9 cellular contexts compared by ENCODE assay signal in the genomic region with DNA sequence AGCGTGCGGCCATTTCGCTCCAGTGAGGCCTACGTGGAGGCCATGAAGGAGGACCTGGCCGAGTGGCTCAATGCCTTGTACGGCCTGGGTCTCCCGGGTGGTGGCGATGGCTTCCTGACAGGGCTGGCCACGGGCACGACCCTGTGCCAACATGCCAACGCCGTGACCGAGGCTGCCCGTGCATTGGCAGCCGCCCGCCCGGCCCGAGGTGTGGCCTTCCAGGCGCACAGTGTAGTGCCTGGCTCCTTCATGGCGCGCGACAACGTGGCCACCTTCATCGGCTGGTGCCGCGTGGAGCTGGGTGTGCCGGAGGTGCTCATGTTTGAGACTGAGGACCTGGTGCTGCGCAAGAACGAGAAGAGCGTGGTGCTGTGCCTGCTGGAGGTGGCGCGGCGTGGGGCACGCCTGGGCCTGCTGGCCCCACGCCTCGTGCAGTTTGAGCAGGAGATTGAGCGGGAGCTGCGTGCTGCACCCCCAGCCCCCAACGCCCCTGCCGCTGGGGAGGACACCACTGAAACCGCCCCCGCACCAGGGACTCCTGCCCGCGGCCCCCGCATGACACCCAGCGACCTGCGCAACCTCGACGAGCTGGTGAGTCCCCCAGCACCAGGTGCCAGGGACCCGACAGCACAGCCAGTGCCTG. TPM values are rescaled to one million over a fixed set of nuclear protein-coding genes. Genes with fewer than 3 reads are reported as not detected.
DNase-seq lines count a peak whose midpoint lies in the region; ATAC-seq and TF ChIP-seq lines count a peak whose summit lies in the region.
"Had no signal": no experiment of that assay in that cellular context is flagged by ENCODE, and none has a peak within 500 bp of the region (broad histone marks: within the 10 kb centered on the region; RNA-seq: fewer than 3 reads in every experiment).

No MANE protein-coding gene starts in this region.

- H3K9me3 ChIP-seq in A673 (ENCODE audit: low read depth, low read length, poor library complexity, severe bottlenecking): no peaks in the 10 kb centered on the region

- H3K4me1 Mint-ChIP-seq in HFFc6 (ENCODE audit: low read depth) (peaks cover 19% of the 10 kb centered on the region), nephron progenitor cell (peaks cover 24% of the 10 kb centered on the region)
- H3K4me1 Mint-ChIP-seq in effector memory CD8-positive, alpha-beta T cell (ENCODE audit: low read depth in 2 of 2): peaks cover 15 to 27% of the 10 kb centered on the region in 2 donors

- TF ChIP-seq CTCF in A673 (conservative IDR thresholded peaks at IDR 0.05; ENCODE audit: low read depth, low read length): no peak
- TF ChIP-seq CTCF in HFFc6 (IDR thresholded peaks at IDR 0.05): no peak
- TF ChIP-seq CTCF in nephron progenitor cell (IDR thresholded peaks at IDR 0.05): no peak

- intact Hi-C loops in A673 (cut with micrococcal nuclease; ENCODE audit: unreplicated experiment): no loop called here

- POLR2A ChIA-PET in A673 (lab: Charles Lee; ENCODE audit: low non-redundant PET): no interaction called here

- H3K4me3 Mint-ChIP-seq in HFFc6 (peak overlapping the region; percentile 61), nephron progenitor cell (peak overlapping the region; percentile 30)
- H3K4me3 Mint-ChIP-seq in effector memory CD8-positive, alpha-beta T cell: peak overlapping the region; percentile 34 to 82

- peaks cover 23% of the 10 kb centered on the region for H3K4me1 ChIP-seq in A673 (ENCODE audit: insufficient read depth, low read length, poor library complexity, severe bottlenecking)

- H3K9me3 Mint-ChIP-seq in HFFc6 (no peaks in the 10 kb centered on the region), nephron progenitor cell (no peaks in the 10 kb centered on the region)
- H3K9me3 Mint-ChIP-seq in effector memory CD8-positive, alpha-beta T cell: no peaks in the 10 kb centered on the region

- H3K36me3 Mint-ChIP-seq in HFFc6 (ENCODE audit: low read depth) (peaks cover 4% of the 10 kb centered on the region; the same call in 1 of the 2 replicates), nephron progenitor cell (ENCODE audit: low read depth) (no peaks in the 10 kb centered on the region)
- peaks cover 8% of the 10 kb centered on the region for H3K36me3 Mint-ChIP-seq in effector memory CD8-positive, alpha-beta T cell (ENCODE audit: insufficient read depth)

- CTCF ChIA-PET in A673 (lab: Charles Lee): interaction anchor here (0.6 kb wide), 1 partner anchor 359 kb away, joined by 4 read pairs; no protein-coding TSS in a partner anchor

- no peak for ATAC-seq in effector memory CD8-positive, alpha-beta T cell (replicated peaks)
- no peak for ATAC-seq in GM18867 (IDR thresholded peaks at IDR 0.05; ENCODE audit: unreplicated experiment)

- peak overlapping the region; percentile 81 for H3K27ac Mint-ChIP-seq in HFFc6
- H3K27ac Mint-ChIP-seq in effector memory CD8-positive, alpha-beta T cell: no peak overlapping the region
- H3K27ac Mint-ChIP-seq in nephron progenitor cell: no peak overlapping the region

- H3K27me3 ChIP-seq in A673 (replicated peaks; ENCODE audit: insufficient read depth, low read depth, low read length, poor library complexity): no peaks in the 10 kb centered on the region

- peak overlapping the region; percentile 60 for H3K4me3 ChIP-seq in A673 (ENCODE audit: low read depth, low read length, poor library complexity, severe bottlenecking)

- H3K36me3 ChIP-seq in A673 (ENCODE audit: insufficient read depth, low read length, poor library complexity, severe bottlenecking): no peaks in the 10 kb centered on the region

- H3K27me3 Mint-ChIP-seq in HFFc6 (ENCODE audit: insufficient read depth): peaks cover 2% of the 10 kb centered on the region
- H3K27me3 Mint-ChIP-seq in effector memory CD8-positive, alpha-beta T cell: peaks cover 34 to 36% of the 10 kb centered on the region in 2 donors
- peaks cover 13% of the 10 kb centered on the region for H3K27me3 Mint-ChIP-seq in nephron progenitor cell (ENCODE audit: low read depth, poor library complexity)

- BruUV-seq in A673 (replicated peaks; lab: Mats Ljungman, UMichigan): no TSS peak

- no peak overlapping the region for H3K27ac ChIP-seq in A673 (ENCODE audit: low read depth, low read length, poor library complexity, severe bottlenecking)

- DNase-seq in A673 (ENCODE audit: low spot score): no peak
- no peak for DNase-seq in HFFc6
- no peak for DNase-seq in effector memory CD8-positive, alpha-beta T cell
- no peak for DNase-seq in nephron progenitor cell
- no peak for DNase-seq in cerebellar cortex (ENCODE audit: low spot score)
- DNase-seq in DMS114 treated with DMSO at 0.1 percent for 48 hours (lab: John Stamatoyannopoulos, UW; ENCODE audit: unreplicated experiment): no peak
- DNase-seq in AG08395 (ENCODE audit: low spot score): no peak

RNA-seq across cellular contexts. Expression of a gene that starts 1.8 kb away (rescaled TPM):
- 22.7 TPM in 2 replicates for total RNA-seq in A673 (2021)
- 10 to 100 TPM; 40.5 to 48.8 (median 43.3) TPM for total RNA-seq in HFFc6 (2021; fragmentation: NEBNext Ultra II Directional; extraction: Animal tissue kit (Norgen Biotek cat#: 25700))

RNA-seq across cellular contexts. Expression of a gene that starts 7.2 kb away (rescaled TPM):
- 0.68 TPM in 1 of 2 replicates, not detected in the other for total RNA-seq in A673 (2021)
- total RNA-seq in HFFc6 (2021; fragmentation: NEBNext Ultra II Directional; extraction: Animal tissue kit (Norgen Biotek cat#: 25700)): under 1 TPM in 2 of 6 experiments, not detected in 4; 0.24 to 0.28 TPM
- total RNA-seq: foreskin keratinocyte had no signal

RNA-seq across cellular contexts. Expression of a gene that starts 40.2 kb away (rescaled TPM):
- total RNA-seq in A673 (2021): 348 and 358 TPM in 2 replicates
- total RNA-seq in HFFc6 (2021; fragmentation: NEBNext Ultra II Directional; extraction: Animal tissue kit (Norgen Biotek cat#: 25700)): 100 to 1,000 TPM; 200 to 291 (median 270) TPM

RNA-seq across cellular contexts. Expression of a gene that starts 40.5 kb away (rescaled TPM):
- total RNA-seq in A673 (2021): 77.7 and 84.0 TPM in 2 replicates
- total RNA-seq in HFFc6 (2021; fragmentation: NEBNext Ultra II Directional; extraction: Animal tissue kit (Norgen Biotek cat#: 25700)): 10 to 100 TPM; 19.4 to 24.0 (median 21.0) TPM
